Comparison of ENCODE assay signal across 8 cellular contexts in the genomic region with DNA sequence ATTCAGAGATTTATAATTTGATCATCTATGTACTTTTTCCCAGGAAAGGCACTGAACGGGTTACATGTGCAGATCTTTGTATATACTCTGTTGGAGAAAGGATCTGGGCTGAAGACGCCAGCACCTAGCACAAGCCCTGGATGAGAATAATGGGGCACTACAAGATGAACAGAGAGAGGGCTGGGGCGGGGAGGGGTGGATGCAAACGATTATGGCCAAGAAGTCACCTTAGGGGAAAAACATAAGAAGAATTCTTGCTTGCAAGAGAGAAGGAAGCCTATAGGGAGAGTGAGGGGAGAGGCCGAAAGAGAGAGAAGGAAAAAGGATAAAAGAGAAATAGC. TPM values are rescaled to one million over a fixed set of nuclear protein-coding genes. Genes with fewer than 3 reads are reported as not detected.
A peak's percentile ranks its signal among the peaks of the same experiment; 100 is the strongest.
DNase-seq lines count a peak whose midpoint lies in the region; ATAC-seq and TF ChIP-seq lines count a peak whose summit lies in the region.

No MANE protein-coding gene starts in this region.

- H3K4me2 ChIP-seq in OCI-LY3 (ENCODE audit: low read length) (peak overlapping the region; percentile 88), osteoblast (ENCODE audit: insufficient read depth, low read length) (peak overlapping the region; percentile 78)

- no peak for DNase-seq in CD14-positive monocyte (ENCODE audit: low spot score)
- no peak for DNase-seq in effector memory CD4-positive, alpha-beta T cell
- no peak for DNase-seq in osteoblast (ENCODE audit: insufficient read length, low spot score, missing footprints)
- no peak for DNase-seq in foreskin fibroblast
- no peak for DNase-seq in NCI-H446 (lab: John Stamatoyannopoulos, UW)
- no peak for DNase-seq in foreskin keratinocyte

- H3K4me3 Mint-ChIP-seq in CD14-positive monocyte, result peak overlapping the region; percentile 76 to 94

- H3K27me3 ChIP-seq in OCI-LY3 (ENCODE audit: low read depth, low read length), result peaks cover 5% of the 10 kb centered on the region
- no peaks in the 10 kb centered on the region for H3K27me3 ChIP-seq in effector memory CD4-positive, alpha-beta T cell (replicated peaks; ENCODE audit: control insufficient read depth, insufficient read depth, low read length, poor library complexity, severe bottlenecking)
- peaks cover 29% of the 10 kb centered on the region for H3K27me3 ChIP-seq in osteoblast (ENCODE audit: insufficient read depth, low read length)
- H3K27me3 ChIP-seq in foreskin keratinocyte, result peaks cover 23% of the 10 kb centered on the region

- peaks cover 0 to 4% (median 0%) of the 10 kb centered on the region in 7 donors for H3K9me3 Mint-ChIP-seq in CD14-positive monocyte

- peaks cover 24 to 33% (median 32%) of the 10 kb centered on the region in 3 donors for H3K27me3 Mint-ChIP-seq in CD14-positive monocyte (ENCODE audit: low read depth in 3 of 3)

- intact Hi-C loops in CD14-positive monocyte (cut with micrococcal nuclease), result loop anchor here in 1 of 2 donors (2.0 kb wide), 1 partner anchor 177 kb away; no protein-coding TSS in a partner anchor

- H3K27ac ChIP-seq in OCI-LY3 (ENCODE audit: low read length) (no peak overlapping the region), osteoblast (ENCODE audit: low read depth, low read length) (no peak overlapping the region), foreskin keratinocyte (no peak overlapping the region)
- H3K27ac ChIP-seq in effector memory CD4-positive, alpha-beta T cell (ENCODE audit: insufficient read depth, low read length, poor library complexity, severe bottlenecking), result no peak overlapping the region

- H3K79me2 ChIP-seq in OCI-LY3 (ENCODE audit: low read length) (no peaks in the 10 kb centered on the region), osteoblast (ENCODE audit: insufficient read depth, low read length) (no peaks in the 10 kb centered on the region)

- no peak for ATAC-seq in HG02870 (IDR thresholded peaks at IDR 0.05; ENCODE audit: unreplicated experiment)
- no peak for ATAC-seq in foreskin keratinocyte

- H3K4me1 ChIP-seq in OCI-LY3 (ENCODE audit: low read length), result peaks cover 5% of the 10 kb centered on the region; the same call in 1 of the 2 replicates
- peaks cover 4% of the 10 kb centered on the region for H3K4me1 ChIP-seq in effector memory CD4-positive, alpha-beta T cell (ENCODE audit: control insufficient read depth, insufficient read depth, low read length, poor library complexity, severe bottlenecking)
- no peaks in the 10 kb centered on the region for H3K4me1 ChIP-seq in osteoblast (ENCODE audit: insufficient read depth, low read length)
- H3K4me1 ChIP-seq in foreskin keratinocyte, result no peaks in the 10 kb centered on the region

- H4K20me1 ChIP-seq in OCI-LY3 (ENCODE audit: insufficient read depth, low read length) (no peaks in the 10 kb centered on the region), osteoblast (ENCODE audit: insufficient read depth, low read length) (no peaks in the 10 kb centered on the region)

- TF ChIP-seq CTCF in CD14-positive monocyte (IDR thresholded peaks at IDR 0.05), result no peak
- TF ChIP-seq CTCF in OCI-LY3 (IDR thresholded peaks at IDR 0.05; ENCODE audit: low read depth, low read length), result no peak
- no peak for TF ChIP-seq CTCF in osteoblast (IDR thresholded peaks at IDR 0.05; ENCODE audit: extremely low read depth, low read depth, low read length)
- no peak for TF ChIP-seq CTCF in foreskin fibroblast (IDR thresholded peaks at IDR 0.05; ENCODE audit: low read depth, low read length)
- TF ChIP-seq CTCF in foreskin keratinocyte (conservative IDR thresholded peaks at IDR 0.05), result no peak

- H3K4me3 ChIP-seq in OCI-LY3 (ENCODE audit: low read length) (peak overlapping the region; percentile 88), osteoblast (ENCODE audit: insufficient read depth, low read length) (no peak overlapping the region), foreskin fibroblast (ENCODE audit: low read depth in 1 of 2, low read length in 2 of 2) (peak overlapping the region in 1 of 2 donors; percentile 65)
- H3K4me3 ChIP-seq in effector memory CD4-positive, alpha-beta T cell (ENCODE audit: insufficient read depth, low read depth, low read length, poor library complexity, severe bottlenecking), result peak overlapping the region; percentile 66

- peak overlapping the region; percentile 85 for H2AFZ ChIP-seq in OCI-LY3 (ENCODE audit: low read depth, low read length)
- H2AFZ ChIP-seq in osteoblast (ENCODE audit: low read length), result peak overlapping the region; percentile 70

- no peaks in the 10 kb centered on the region for H3K9me3 ChIP-seq in OCI-LY3 (ENCODE audit: insufficient read depth, low read length)
- H3K9me3 ChIP-seq in effector memory CD4-positive, alpha-beta T cell (ENCODE audit: control insufficient read depth, low read length), result no peaks in the 10 kb centered on the region
- H3K9me3 ChIP-seq in osteoblast (ENCODE audit: low read depth, low read length), result no peaks in the 10 kb centered on the region

- peak overlapping the region in 1 of 7 donors; percentile 65 for H3K27ac Mint-ChIP-seq in CD14-positive monocyte

- H3K36me3 ChIP-seq in OCI-LY3 (replicated peaks; ENCODE audit: low read depth, low read length), result no peaks in the 10 kb centered on the region
- no peaks in the 10 kb centered on the region for H3K36me3 ChIP-seq in effector memory CD4-positive, alpha-beta T cell (ENCODE audit: control insufficient read depth, insufficient read depth, low read length)
- H3K36me3 ChIP-seq in osteoblast (ENCODE audit: insufficient read depth, low read length), result no peaks in the 10 kb centered on the region

- peak overlapping the region; percentile 58 for H3K9ac ChIP-seq in OCI-LY3 (ENCODE audit: low read length)

- H3K4me1 Mint-ChIP-seq in CD14-positive monocyte, result peaks cover 42% of the 10 kb centered on the region

- H3K36me3 Mint-ChIP-seq in CD14-positive monocyte, result no peaks in the 10 kb centered on the region

RNA-seq across cellular contexts. Expression of gene ANTXRL, which starts 2.9 kb away (rescaled TPM):
- polyA plus RNA-seq in CD14-positive monocyte, result not detected
- not detected in 2 replicates for total RNA-seq in osteoblast
- total RNA-seq in foreskin keratinocyte, result not detected in 2 replicates
- polyA plus RNA-seq in foreskin keratinocyte, result not detected in 2 replicates
